ENCODE assay signal across 9 cellular contexts in genomic region chr3:59451041-59451763, GRCh38.
A peak's percentile ranks its signal among the peaks of the same experiment; 100 is the strongest.
DNase-seq lines count a peak whose midpoint lies in the region; ATAC-seq, FAIRE-seq and TF ChIP-seq lines count a peak whose summit lies in the region.
"Had no signal": no experiment of that assay in that cellular context is flagged by ENCODE, and none has a peak within 500 bp of the region (broad histone marks: within the 10 kb centered on the region; RNA-seq: fewer than 3 reads in every experiment).

No MANE protein-coding gene starts in this region.

- H3K9me2 ChIP-seq in Loucy (replicated peaks; ENCODE audit: low read depth, low read length): no peaks in the 10 kb centered on the region

- no peaks in the 10 kb centered on the region for H3K27me3 ChIP-seq in Loucy (ENCODE audit: insufficient read depth, low read length, poor library complexity, severe bottlenecking)

- H3F3A ChIP-seq in Loucy (ENCODE audit: low read depth): peaks cover 12% of the 10 kb centered on the region

- TF ChIP-seq CTCF in GM12864 (IDR thresholded peaks at IDR 0.05; ENCODE audit: low read depth, low read length, missing control alignments): no peak
- TF ChIP-seq CTCF in Loucy (conservative IDR thresholded peaks at IDR 0.05; ENCODE audit: low read length): no peak

- no peaks in the 10 kb centered on the region for H4K20me1 ChIP-seq in Loucy (ENCODE audit: insufficient read depth, low read length, poor library complexity, severe bottlenecking)

- no peaks in the 10 kb centered on the region for H3K36me3 ChIP-seq in Loucy (ENCODE audit: insufficient read depth, low read length)

- DNase-seq in GM12864 (ENCODE audit: low read depth) (peak; percentile 97), activated T-cell treated with anti-CD3 and anti-CD28 coated beads for 24 hours (ENCODE audit: low read depth) (peak; percentile 50), middle frontal gyrus (ENCODE audit: extremely low spot score, low spot score) (peak; percentile 8), NCI-H1092 (lab: John Stamatoyannopoulos, UW) (no peak), T1000 (lab: John Stamatoyannopoulos, UW) (no peak), H54 (ENCODE audit: insufficient read length, low spot score) (no peak)

- peak overlapping the region; percentile 74 for H3K4me2 ChIP-seq in Loucy (ENCODE audit: low read depth, low read length, poor library complexity, severe bottlenecking)

- peak overlapping the region; percentile 67 for H3K9ac ChIP-seq in Loucy (ENCODE audit: low read depth, low read length, poor library complexity, severe bottlenecking)

- H3K4me1 ChIP-seq in Loucy (ENCODE audit: insufficient read depth, low read length, poor library complexity, severe bottlenecking): peaks cover 46% of the 10 kb centered on the region

- peak overlapping the region; percentile 25; the same call in 1 of the 2 replicates for H3K4me3 ChIP-seq in GM12864 (ENCODE audit: low read depth, low read length)
- H3K4me3 ChIP-seq in Loucy (ENCODE audit: low read length, poor library complexity, severe bottlenecking): peak overlapping the region; percentile 62

- H2AFZ ChIP-seq in Loucy (ENCODE audit: low read length): peak overlapping the region; percentile 44; the same call in 1 of the 2 replicates

- no peak for FAIRE-seq in H54 (lab: Jason Lieb, UNC)
- FAIRE-seq: H1 had no signal

- H3K9me3 ChIP-seq in Loucy (ENCODE audit: insufficient read depth, low read depth, low read length): no peaks in the 10 kb centered on the region

- TF ChIP-seq POLR2A in H54 (IDR thresholded peaks at IDR 0.05; ENCODE audit: low read depth, low read length): no peak

- peak; percentile 95 for ATAC-seq in GM21619 (IDR thresholded peaks at IDR 0.05; ENCODE audit: unreplicated experiment)

- H3K79me2 ChIP-seq in Loucy (ENCODE audit: insufficient read depth, low read length): no peaks in the 10 kb centered on the region

Comparison
In these comparisons a context has a peak if more than half of its experiments do, and no peak if none do; other contexts are left out.
1. DNase-seq: peak in GM12864 (single experiment), activated T-cell treated with anti-CD3 and anti-CD28 coated beads for 24 hours (single experiment) and middle frontal gyrus (single experiment); none in NCI-H1092 (single experiment), T1000 (single experiment) and H54 (single experiment).